Comparison of ENCODE assay signal across 9 cellular contexts in genomic region chr11:120432056-120433018, GRCh38.
DNase-seq lines count a peak whose midpoint lies in the region; ATAC-seq, FAIRE-seq and TF ChIP-seq lines count a peak whose summit lies in the region.
"Had no signal": no experiment of that assay in that cellular context is flagged by ENCODE, and none has a peak within 500 bp of the region (broad histone marks: within the 10 kb centered on the region; RNA-seq: fewer than 3 reads in every experiment).

No MANE protein-coding gene starts in this region.

- peak; percentile 59 for FAIRE-seq in K562 (lab: Jason Lieb, UNC)

- TF ChIP-seq POLR2A in K562 (conservative IDR thresholded peaks at IDR 0.05): no peak

- intact Hi-C loops in K562 (cut with micrococcal nuclease): no loop called here

- in situ Hi-C loops in K562 (cut with MboI): no loop called here

- CTCF ChIA-PET in K562 (lab: Yijun Ruan, JAX; ENCODE audit: low intra/inter-chr PET ratio): no interaction called here

- H3K9ac ChIP-seq in K562 (ENCODE audit: insufficient read depth in 1 of 2, low read depth in 2 of 2, low read length in 2 of 2) (no peak overlapping the region), liver (ENCODE audit: low read depth in 1 of 2, low read length in 2 of 2) (no peak overlapping the region)

- H3K4me2 ChIP-seq in K562 (ENCODE audit: insufficient read depth, low read length): no peak overlapping the region

- H4K20me1 ChIP-seq in K562 (replicated peaks; ENCODE audit: control insufficient read depth, insufficient read depth, low read length): no peaks in the 10 kb centered on the region

- no peaks in the 10 kb centered on the region for H3K79me2 ChIP-seq in K562 (ENCODE audit: control insufficient read depth, insufficient read depth, low read length)

- no peak overlapping the region for H3K4me3 ChIP-seq in K562
- H3K4me3 ChIP-seq in liver (ENCODE audit: low read depth in 1 of 3, low read length in 3 of 3): no peak overlapping the region
- H3K4me3 ChIP-seq in BE2C (ENCODE audit: low read depth, low read length): no peak overlapping the region

- H3K4me1 ChIP-seq in K562 (replicated peaks in 1 of 2; ENCODE audit: control insufficient read depth in 2 of 2, insufficient read depth in 2 of 2, low read length in 2 of 2) (no peaks in the 10 kb centered on the region; a peak in 1 of 5 replicates), liver (ENCODE audit: control insufficient read depth in 4 of 4, insufficient read depth in 4 of 4, low read length in 3 of 4) (peaks cover 3 to 5% (median 4%) of the 10 kb centered on the region in 4 donors), BE2C (no peaks in the 10 kb centered on the region)

- WGBS in K562 (ENCODE audit: insufficient coverage, low coverage, missing lambda C conversion rate): 30% methylated on average over 4 of the region's 4 CpGs
- WGBS in liver: 64% methylated on average over 4 of the region's 4 CpGs

- TF ChIP-seq RAD21 in K562 (CRISPR knock-in tag; conservative IDR thresholded peaks at IDR 0.05 in 1 of 2, IDR thresholded peaks at IDR 0.05 in 1 of 2): no peak
- TF ChIP-seq RAD21 in liver (IDR thresholded peaks at IDR 0.05): no peak

- peak; percentile 82 for DNase-seq in MV-4-11 (lab: John Stamatoyannopoulos, UW)
- peak; percentile 11 to 51 (median 20) for DNase-seq in K562 (ENCODE audit: extremely low read depth in 1 of 4, low spot score in 3 of 4)
- no peak for DNase-seq in BE2C
- no peak for DNase-seq in NCI-H1417 treated with DMSO at 0.1 percent for 48 hours (lab: John Stamatoyannopoulos, UW)
- DNase-seq in NCI-H2029 treated with DMSO at 0.1 percent for 48 hours (lab: John Stamatoyannopoulos, UW): no peak

- H3K9me1 ChIP-seq in K562 (ENCODE audit: control insufficient read depth, insufficient read depth, low read length): no peaks in the 10 kb centered on the region

- ATAC-seq in GM18870 (IDR thresholded peaks at IDR 0.05; ENCODE audit: unreplicated experiment) (peak; percentile 60), K562 (peak; percentile 70), GM21825 (IDR thresholded peaks at IDR 0.05; ENCODE audit: unreplicated experiment) (no peak)

- H3K36me3 ChIP-seq in K562 (ENCODE audit: control insufficient read depth, insufficient read depth, low read length): peaks cover 44% of the 10 kb centered on the region
- peaks cover 6 to 24% (median 15%) of the 10 kb centered on the region in 4 donors for H3K36me3 ChIP-seq in liver (ENCODE audit: control insufficient read depth in 4 of 4, insufficient read depth in 3 of 4, low read depth in 1 of 4, low read length in 3 of 4)
- peaks cover 17% of the 10 kb centered on the region for H3K36me3 ChIP-seq in BE2C

- TF ChIP-seq CTCF in K562 (IDR thresholded peaks at IDR 0.05 in 2 of 3, conservative IDR thresholded peaks at IDR 0.05 in 1 of 3; ENCODE audit: insufficient read depth in 2 of 3, low read depth in 1 of 3, low read length in 3 of 3) (no peak), liver (IDR thresholded peaks at IDR 0.05; ENCODE audit: low read depth, low read length, missing input control) (no peak), BE2C (IDR thresholded peaks at IDR 0.05; ENCODE audit: low read depth, low read length) (no peak)

- no peaks in the 10 kb centered on the region for H3K27me3 ChIP-seq in K562 (ENCODE audit: control insufficient read depth in 2 of 2, insufficient read depth in 2 of 2, low read length in 2 of 2)
- no peaks in the 10 kb centered on the region for H3K27me3 ChIP-seq in liver (ENCODE audit: control insufficient read depth in 4 of 4, insufficient read depth in 4 of 4, low read length in 3 of 4)
- no peaks in the 10 kb centered on the region for H3K27me3 ChIP-seq in BE2C

- no peak overlapping the region for H2AFZ ChIP-seq in K562 (ENCODE audit: low read depth, low read length)

- no peak for TF ChIP-seq EP300 in K562 (IDR thresholded peaks at IDR 0.05; ENCODE audit: low read length)

- BruUV-seq in K562 (replicated peaks; lab: Mats Ljungman, UMichigan): no TSS peak

- H3K9me3 ChIP-seq in K562 (replicated peaks; ENCODE audit: control insufficient read depth, insufficient read depth, low read depth, low read length): no peaks in the 10 kb centered on the region
- H3K9me3 ChIP-seq in liver (ENCODE audit: control insufficient read depth in 4 of 4, low read length in 3 of 4): no peaks in the 10 kb centered on the region
- no peaks in the 10 kb centered on the region for H3K9me3 ChIP-seq in BE2C

- POLR2A ChIA-PET in K562 (lab: Yijun Ruan, JAX): interaction anchor here (1.2 kb wide), 1 partner anchor 8 kb away, joined by 5 read pairs; no protein-coding TSS in a partner anchor

- H3K27ac ChIP-seq in K562 (ENCODE audit: extremely low read depth, low read depth, low read length): peak overlapping the region; percentile 2; the same call in 1 of the 3 replicates
- H3K27ac ChIP-seq in liver (ENCODE audit: low read depth in 1 of 2, low read length in 2 of 2): no peak overlapping the region
- H3K27ac ChIP-seq: VCaP had no signal

TF ChIP-seq in K562, 482 proteins besides CTCF, POLR2A, EP300 and RAD21 (continues in another document):
- no peak for TF ChIP-seq ZNF174 (CRISPR knock-in tag; IDR thresholded peaks at IDR 0.05)
- TF ChIP-seq YY1 (IDR thresholded peaks at IDR 0.05; ENCODE audit: borderline replicate concordance in 1 of 3, control insufficient read depth in 1 of 3, extremely low read depth in 1 of 3, insufficient read depth in 3 of 3, insufficient read length in 1 of 3, insufficient replicate concordance in 2 of 3, low read depth in 1 of 3, low read length in 2 of 3): no peak
- no peak for TF ChIP-seq THRB (CRISPR knock-in tag; conservative IDR thresholded peaks at IDR 0.05)
- no peak for TF ChIP-seq NELFE (IDR thresholded peaks at IDR 0.05; ENCODE audit: insufficient read depth, insufficient read length)
- TF ChIP-seq SETDB1 (IDR thresholded peaks at IDR 0.05; ENCODE audit: low read length): no peak
- TF ChIP-seq MEIS2 (IDR thresholded peaks at IDR 0.05; ENCODE audit: partially characterized antibody): peak; percentile 29
- TF ChIP-seq ATF4 (CRISPR knock-in tag; IDR thresholded peaks at IDR 0.05): no peak
- TF ChIP-seq ZNF57 (CRISPR knock-in tag; IDR thresholded peaks at IDR 0.05): no peak

TF ChIP-seq in liver, 16 proteins besides CTCF, POLR2A, EP300 and RAD21:
- TF ChIP-seq ZBTB33 (IDR thresholded peaks at IDR 0.05) (no peak), RXRA (IDR thresholded peaks at IDR 0.05) (no peak), HNF4G (IDR thresholded peaks at IDR 0.05) (no peak), GABPA (IDR thresholded peaks at IDR 0.05 in 1 of 2, conservative IDR thresholded peaks at IDR 0.05 in 1 of 2) (no peak), EGR1 (IDR thresholded peaks at IDR 0.05; ENCODE audit: low read depth in 2 of 2) (no peak), HNF4A (conservative IDR thresholded peaks at IDR 0.05) (peak in 1 of 2 donors; percentile 8), JUND (IDR thresholded peaks at IDR 0.05) (peak; percentile 26 to 41), NR2F2 (IDR thresholded peaks at IDR 0.05) (no peak), FOXA2 (IDR thresholded peaks at IDR 0.05) (no peak)
TF ChIP-seq in liver: peak in this region for 2.

Comparison
In these comparisons a context has a peak if more than half of its experiments do, and no peak if none do; other contexts are left out.
1. DNase-seq: peak in MV-4-11 (single experiment) and K562 (4 of 4); none in BE2C (single experiment), NCI-H1417 treated with DMSO at 0.1 percent for 48 hours (single experiment) and NCI-H2029 treated with DMSO at 0.1 percent for 48 hours (single experiment).